Comparison of ENCODE assay signal across 1 cellular context in genomic region chr11:66510271-66510989, GRCh38.
TF ChIP-seq lines count a peak whose summit lies in the region.

BBS1 (plus strand) TSS chr11:66510635; CDS start chr11:66510660, 25 bp downstream.

TF ChIP-seq in GM12878, 131 proteins besides CTCF, POLR2A, EP300 and RAD21 (continued from another document and continues in another):
- no peak for TF ChIP-seq YBX1 (IDR thresholded peaks at IDR 0.05)
- peak; percentile 44; the same call in 1 of the 2 replicates for TF ChIP-seq CHD2 (IDR thresholded peaks at IDR 0.05; ENCODE audit: borderline replicate concordance, low read depth, low read length)
- TF ChIP-seq RUNX3 (IDR thresholded peaks at IDR 0.05; ENCODE audit: low read length), result no peak
- TF ChIP-seq BCL11A (IDR thresholded peaks at IDR 0.05; ENCODE audit: low read depth, low read length), result no peak
- no peak for TF ChIP-seq ETV6 (conservative IDR thresholded peaks at IDR 0.05 in 1 of 2, IDR thresholded peaks at IDR 0.05 in 1 of 2; ENCODE audit: borderline replicate concordance in 1 of 2, low read depth in 1 of 2)
- peak; percentile 55; the same call in 1 of the 3 replicates for TF ChIP-seq POU2F2 (IDR thresholded peaks at IDR 0.05; ENCODE audit: borderline replicate concordance, low read depth, low read length)
- TF ChIP-seq ZNF592 (IDR thresholded peaks at IDR 0.05), result no peak
- no peak for TF ChIP-seq SREBF1 (IDR thresholded peaks at IDR 0.05; ENCODE audit: low read length)
- no peak for TF ChIP-seq RBBP5 (conservative IDR thresholded peaks at IDR 0.05)
- TF ChIP-seq NR2F1 (conservative IDR thresholded peaks at IDR 0.05), result no peak
- TF ChIP-seq ZBTB33 (IDR thresholded peaks at IDR 0.05), result no peak
- TF ChIP-seq EGR1 (IDR thresholded peaks at IDR 0.05; ENCODE audit: borderline replicate concordance in 1 of 2, low read depth in 2 of 2, low read length in 2 of 2), result peak in 1 of 2 experiments; percentile 50; a peak in 2 of 3 replicates
- TF ChIP-seq BHLHE40 (IDR thresholded peaks at IDR 0.05; ENCODE audit: borderline replicate concordance in 1 of 2, low read depth in 2 of 2, low read length in 1 of 2), result peak in 1 of 2 experiments; percentile 33; a peak in 1 of 4 replicates
- peak; percentile 42; the same call in 1 of the 2 replicates for TF ChIP-seq E2F4 (IDR thresholded peaks at IDR 0.05; ENCODE audit: low read depth, low read length)
- no peak for TF ChIP-seq SMAD5 (IDR thresholded peaks at IDR 0.05; ENCODE audit: low read depth)
- peak; percentile 70 for TF ChIP-seq SIX5 (IDR thresholded peaks at IDR 0.05; ENCODE audit: low read depth, low read length, severe bottlenecking)
- no peak for TF ChIP-seq TCF3 (IDR thresholded peaks at IDR 0.05; ENCODE audit: borderline replicate concordance, insufficient read depth, low read depth, low read length)
- peak; percentile 83 for TF ChIP-seq POLR2AphosphoS5 (IDR thresholded peaks at IDR 0.05; ENCODE audit: low read length)
- TF ChIP-seq, protein P1, sequence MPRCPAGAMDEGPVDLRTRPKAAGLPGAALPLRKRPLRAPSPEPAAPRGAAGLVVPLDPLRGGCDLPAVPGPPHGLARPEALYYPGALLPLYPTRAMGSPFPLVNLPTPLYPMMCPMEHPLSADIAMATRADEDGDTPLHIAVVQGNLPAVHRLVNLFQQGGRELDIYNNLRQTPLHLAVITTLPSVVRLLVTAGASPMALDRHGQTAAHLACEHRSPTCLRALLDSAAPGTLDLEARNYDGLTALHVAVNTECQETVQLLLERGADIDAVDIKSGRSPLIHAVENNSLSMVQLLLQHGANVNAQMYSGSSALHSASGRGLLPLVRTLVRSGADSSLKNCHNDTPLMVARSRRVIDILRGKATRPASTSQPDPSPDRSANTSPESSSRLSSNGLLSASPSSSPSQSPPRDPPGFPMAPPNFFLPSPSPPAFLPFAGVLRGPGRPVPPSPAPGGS (IDR thresholded peaks at IDR 0.05; ENCODE audit: borderline replicate concordance, insufficient read depth, low read depth, low read length, poor library complexity, severe bottlenecking), result no peak
- TF ChIP-seq PBX3 (IDR thresholded peaks at IDR 0.05; ENCODE audit: insufficient replicate concordance, low read depth, low read length), result no peak
- no peak for TF ChIP-seq ZNF622 (IDR thresholded peaks at IDR 0.05)
- TF ChIP-seq NFIC (IDR thresholded peaks at IDR 0.05; ENCODE audit: low read depth, low read length), result no peak
- TF ChIP-seq FOXK2 (IDR thresholded peaks at IDR 0.05), result no peak
- TF ChIP-seq NFYA (IDR thresholded peaks at IDR 0.05; ENCODE audit: borderline replicate concordance, low read depth, low read length), result no peak
- no peak for TF ChIP-seq CHD1 (IDR thresholded peaks at IDR 0.05; ENCODE audit: low read depth, low read length)
- TF ChIP-seq NR2C1 (IDR thresholded peaks at IDR 0.05), result peak; percentile 41; the same call in 1 of the 2 replicates
- no peak for TF ChIP-seq PML (IDR thresholded peaks at IDR 0.05; ENCODE audit: low read length)
- TF ChIP-seq RCOR1 (conservative IDR thresholded peaks at IDR 0.05; ENCODE audit: low read depth, low read length), result no peak
- peak; percentile 67 for TF ChIP-seq RELA (IDR thresholded peaks at IDR 0.05; ENCODE audit: borderline replicate concordance, partially characterized antibody)
- TF ChIP-seq ZNF24 (IDR thresholded peaks at IDR 0.05), result no peak
- TF ChIP-seq RFX5 (IDR thresholded peaks at IDR 0.05; ENCODE audit: low read depth, low read length), result no peak
- TF ChIP-seq MYB (IDR thresholded peaks at IDR 0.05; ENCODE audit: borderline replicate concordance, low read depth, low read length), result no peak
- no peak for TF ChIP-seq SUZ12 (IDR thresholded peaks at IDR 0.05; ENCODE audit: unreplicated experiment)
- no peak for TF ChIP-seq CBX5 (IDR thresholded peaks at IDR 0.05; ENCODE audit: low read depth)
- peak; percentile 93 for TF ChIP-seq SIN3A (IDR thresholded peaks at IDR 0.05; ENCODE audit: low read depth, low read length)
- no peak for TF ChIP-seq KDM1A (IDR thresholded peaks at IDR 0.05; ENCODE audit: borderline replicate concordance)
- TF ChIP-seq, protein P2, sequence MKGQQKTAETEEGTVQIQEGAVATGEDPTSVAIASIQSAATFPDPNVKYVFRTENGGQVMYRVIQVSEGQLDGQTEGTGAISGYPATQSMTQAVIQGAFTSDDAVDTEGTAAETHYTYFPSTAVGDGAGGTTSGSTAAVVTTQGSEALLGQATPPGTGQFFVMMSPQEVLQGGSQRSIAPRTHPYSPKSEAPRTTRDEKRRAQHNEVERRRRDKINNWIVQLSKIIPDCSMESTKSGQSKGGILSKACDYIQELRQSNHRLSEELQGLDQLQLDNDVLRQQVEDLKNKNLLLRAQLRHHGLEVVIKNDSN (IDR thresholded peaks at IDR 0.05; ENCODE audit: borderline replicate concordance, extremely low read length, insufficient read depth, low read depth, low read length), result no peak
- TF ChIP-seq EED (IDR thresholded peaks at IDR 0.05; ENCODE audit: low read depth), result 0 out of 2 replicates have a peak, but pooled peaks have one; percentile 18
- TF ChIP-seq, protein P3, sequence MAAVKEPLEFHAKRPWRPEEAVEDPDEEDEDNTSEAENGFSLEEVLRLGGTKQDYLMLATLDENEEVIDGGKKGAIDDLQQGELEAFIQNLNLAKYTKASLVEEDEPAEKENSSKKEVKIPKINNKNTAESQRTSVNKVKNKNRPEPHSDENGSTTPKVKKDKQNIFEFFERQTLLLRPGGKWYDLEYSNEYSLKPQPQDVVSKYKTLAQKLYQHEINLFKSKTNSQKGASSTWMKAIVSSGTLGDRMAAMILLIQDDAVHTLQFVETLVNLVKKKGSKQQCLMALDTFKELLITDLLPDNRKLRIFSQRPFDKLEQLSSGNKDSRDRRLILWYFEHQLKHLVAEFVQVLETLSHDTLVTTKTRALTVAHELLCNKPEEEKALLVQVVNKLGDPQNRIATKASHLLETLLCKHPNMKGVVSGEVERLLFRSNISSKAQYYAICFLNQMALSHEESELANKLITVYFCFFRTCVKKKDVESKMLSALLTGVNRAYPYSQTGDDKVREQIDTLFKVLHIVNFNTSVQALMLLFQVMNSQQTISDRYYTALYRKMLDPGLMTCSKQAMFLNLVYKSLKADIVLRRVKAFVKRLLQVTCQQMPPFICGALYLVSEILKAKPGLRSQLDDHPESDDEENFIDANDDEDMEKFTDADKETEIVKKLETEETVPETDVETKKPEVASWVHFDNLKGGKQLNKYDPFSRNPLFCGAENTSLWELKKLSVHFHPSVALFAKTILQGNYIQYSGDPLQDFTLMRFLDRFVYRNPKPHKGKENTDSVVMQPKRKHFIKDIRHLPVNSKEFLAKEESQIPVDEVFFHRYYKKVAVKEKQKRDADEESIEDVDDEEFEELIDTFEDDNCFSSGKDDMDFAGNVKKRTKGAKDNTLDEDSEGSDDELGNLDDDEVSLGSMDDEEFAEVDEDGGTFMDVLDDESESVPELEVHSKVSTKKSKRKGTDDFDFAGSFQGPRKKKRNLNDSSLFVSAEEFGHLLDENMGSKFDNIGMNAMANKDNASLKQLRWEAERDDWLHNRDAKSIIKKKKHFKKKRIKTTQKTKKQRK (IDR thresholded peaks at IDR 0.05; ENCODE audit: low read depth, low read length), result no peak
- no peak; the same call in 1 of the 2 replicates for TF ChIP-seq ZNF207 (IDR thresholded peaks at IDR 0.05; ENCODE audit: borderline replicate concordance)
- TF ChIP-seq, protein P4, sequence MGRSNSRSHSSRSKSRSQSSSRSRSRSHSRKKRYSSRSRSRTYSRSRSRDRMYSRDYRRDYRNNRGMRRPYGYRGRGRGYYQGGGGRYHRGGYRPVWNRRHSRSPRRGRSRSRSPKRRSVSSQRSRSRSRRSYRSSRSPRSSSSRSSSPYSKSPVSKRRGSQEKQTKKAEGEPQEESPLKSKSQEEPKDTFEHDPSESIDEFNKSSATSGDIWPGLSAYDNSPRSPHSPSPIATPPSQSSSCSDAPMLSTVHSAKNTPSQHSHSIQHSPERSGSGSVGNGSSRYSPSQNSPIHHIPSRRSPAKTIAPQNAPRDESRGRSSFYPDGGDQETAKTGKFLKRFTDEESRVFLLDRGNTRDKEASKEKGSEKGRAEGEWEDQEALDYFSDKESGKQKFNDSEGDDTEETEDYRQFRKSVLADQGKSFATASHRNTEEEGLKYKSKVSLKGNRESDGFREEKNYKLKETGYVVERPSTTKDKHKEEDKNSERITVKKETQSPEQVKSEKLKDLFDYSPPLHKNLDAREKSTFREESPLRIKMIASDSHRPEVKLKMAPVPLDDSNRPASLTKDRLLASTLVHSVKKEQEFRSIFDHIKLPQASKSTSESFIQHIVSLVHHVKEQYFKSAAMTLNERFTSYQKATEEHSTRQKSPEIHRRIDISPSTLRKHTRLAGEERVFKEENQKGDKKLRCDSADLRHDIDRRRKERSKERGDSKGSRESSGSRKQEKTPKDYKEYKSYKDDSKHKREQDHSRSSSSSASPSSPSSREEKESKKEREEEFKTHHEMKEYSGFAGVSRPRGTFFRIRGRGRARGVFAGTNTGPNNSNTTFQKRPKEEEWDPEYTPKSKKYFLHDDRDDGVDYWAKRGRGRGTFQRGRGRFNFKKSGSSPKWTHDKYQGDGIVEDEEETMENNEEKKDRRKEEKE (IDR thresholded peaks at IDR 0.05), result no peak
- TF ChIP-seq HDAC6 (IDR thresholded peaks at IDR 0.05; ENCODE audit: unreplicated experiment), result no peak
- TF ChIP-seq SP1 (IDR thresholded peaks at IDR 0.05; ENCODE audit: low read depth, low read length), result peak; percentile 91
- TF ChIP-seq GATAD2B (conservative IDR thresholded peaks at IDR 0.05; ENCODE audit: low read depth), result peak; percentile 65
- TF ChIP-seq PAX5 (IDR thresholded peaks at IDR 0.05; ENCODE audit: borderline replicate concordance, low read depth, low read length), result no peak
- TF ChIP-seq NRF1 (conservative IDR thresholded peaks at IDR 0.05; ENCODE audit: low read depth, low read length), result no peak
- TF ChIP-seq, protein P5, sequence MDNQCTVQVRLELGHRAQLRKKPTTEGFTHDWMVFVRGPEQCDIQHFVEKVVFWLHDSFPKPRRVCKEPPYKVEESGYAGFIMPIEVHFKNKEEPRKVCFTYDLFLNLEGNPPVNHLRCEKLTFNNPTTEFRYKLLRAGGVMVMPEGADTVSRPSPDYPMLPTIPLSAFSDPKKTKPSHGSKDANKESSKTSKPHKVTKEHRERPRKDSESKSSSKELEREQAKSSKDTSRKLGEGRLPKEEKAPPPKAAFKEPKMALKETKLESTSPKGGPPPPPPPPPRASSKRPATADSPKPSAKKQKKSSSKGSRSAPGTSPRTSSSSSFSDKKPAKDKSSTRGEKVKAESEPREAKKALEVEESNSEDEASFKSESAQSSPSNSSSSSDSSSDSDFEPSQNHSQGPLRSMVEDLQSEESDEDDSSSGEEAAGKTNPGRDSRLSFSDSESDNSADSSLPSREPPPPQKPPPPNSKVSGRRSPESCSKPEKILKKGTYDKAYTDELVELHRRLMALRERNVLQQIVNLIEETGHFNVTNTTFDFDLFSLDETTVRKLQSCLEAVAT (IDR thresholded peaks at IDR 0.05), result no peak
- TF ChIP-seq SPI1 (IDR thresholded peaks at IDR 0.05; ENCODE audit: borderline replicate concordance, insufficient read depth, low read depth, low read length), result no peak
